In the genomic region with DNA sequence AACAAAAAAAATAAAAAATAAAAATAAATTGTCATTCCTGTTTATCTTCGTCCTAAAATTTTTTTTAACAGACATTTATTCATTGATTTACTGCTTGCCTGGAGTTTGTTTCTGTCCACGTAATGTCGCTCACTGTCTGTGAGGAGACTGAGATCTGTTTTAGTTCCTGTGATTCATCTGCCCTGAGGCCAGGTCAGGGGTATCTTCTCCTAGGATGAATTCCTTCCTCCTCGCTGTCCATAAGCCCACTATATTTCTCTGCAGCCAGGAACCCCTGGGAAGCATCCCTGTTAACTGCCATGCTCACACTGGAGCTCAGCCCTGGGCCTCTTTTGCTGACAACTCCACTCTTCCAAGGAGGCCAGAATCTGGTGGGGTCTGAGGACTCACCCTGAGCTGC, we compare ENCODE assay signal across 15 cellular contexts.
"Had no signal": no experiment of that assay in that cellular context is flagged by ENCODE, and none has a peak within 500 bp of the region (broad histone marks: within the 10 kb centered on the region; RNA-seq: fewer than 3 reads in every experiment).

No MANE protein-coding gene starts in this region.

- DNase-seq: KBM-7, MG63, NCI-H1092, NCI-H1105 treated with DMSO at 0.1 percent for 48 hours, NCI-H1417 treated with DMSO at 0.1 percent for 48 hours, NCI-H146, NCI-H1694 treated with DMSO at 0.1 percent for 48 hours, NCI-H1930, NCI-H2081, NCI-H2107, NCI-H2227 treated with DMSO at 0.1 percent for 48 hours, NCI-H524, NCI-H526 treated with DMSO at 0.1 percent for 48 hours, NCI-H748 treated with DMSO at 0.1 percent for 48 hours, SHP77 had no signal
